26 cellular contexts compared by ENCODE assay signal in genomic region chr19:19654441-19654840, GRCh38. TPM values are rescaled to one million over a fixed set of nuclear protein-coding genes. Genes with fewer than 3 reads are reported as not detected.
"Had no signal": no experiment of that assay in that cellular context is flagged by ENCODE, and none has a peak within 500 bp of the region (broad histone marks: within the 10 kb centered on the region; RNA-seq: fewer than 3 reads in every experiment).

No MANE protein-coding gene starts in this region.

- H3K9me3 ChIP-seq: adrenal gland, ascending aorta, gastroesophageal sphincter, psoas muscle, testis, transverse colon had no signal

- H3K4me1 Mint-ChIP-seq: activated CD4-positive, alpha-beta T cell treated with anti-CD3 and anti-CD28 coated beads for 36 hours; mesothelial cell of epicardium; nephron progenitor cell had no signal

- H3K4me1 ChIP-seq: adrenal gland, ascending aorta, gastroesophageal sphincter, parathyroid adenoma, psoas muscle, testis, transverse colon had no signal

- H3K4me3 ChIP-seq: adrenal gland, ascending aorta, coronary artery, dorsolateral prefrontal cortex, gastroesophageal sphincter, psoas muscle, testis, transverse colon had no signal

- H3K9ac ChIP-seq: parathyroid adenoma had no signal

- H3K27me3 Mint-ChIP-seq: activated CD4-positive, alpha-beta T cell treated with anti-CD3 and anti-CD28 coated beads for 36 hours; activated CD8-positive, alpha-beta memory T cell treated with anti-CD3 and anti-CD28 coated beads, Interleukin-2, amount 10 ng/mL, durations not matched to agents 7 days and 5 days; activated naive CD8-positive, alpha-beta T cell treated with anti-CD3 and anti-CD28 coated beads for 36 hours; brain; effector memory CD8-positive, alpha-beta T cell; naive B cell had no signal

- H3K27ac ChIP-seq: adrenal gland, ascending aorta, coronary artery, dorsolateral prefrontal cortex, gastroesophageal sphincter, parathyroid adenoma, psoas muscle, testis, transverse colon had no signal

- H2AFZ ChIP-seq: parathyroid adenoma had no signal

- H3K9me3 Mint-ChIP-seq: activated naive CD8-positive, alpha-beta T cell treated with anti-CD3 and anti-CD28 coated beads for 36 hours; activated T-cell treated with anti-CD3 and anti-CD28 coated beads, Interleukin-2, amount 50 U/mL, for 72 hours; brain; effector memory CD8-positive, alpha-beta T cell; immature natural killer cell; mesothelial cell of epicardium; naive B cell; nephron progenitor cell had no signal

- H3K4me3 Mint-ChIP-seq: activated CD4-positive, alpha-beta T cell treated with anti-CD3 and anti-CD28 coated beads for 36 hours; activated CD8-positive, alpha-beta memory T cell treated with anti-CD3 and anti-CD28 coated beads, Interleukin-2, amount 10 ng/mL, durations not matched to agents 7 days and 5 days; activated CD8-positive, alpha-beta T cell treated with anti-CD3 and anti-CD28 coated beads, Interleukin-2, amount 10 ng/mL, durations not matched to agents 7 days and 5 days; activated naive CD8-positive, alpha-beta T cell treated with anti-CD3 and anti-CD28 coated beads for 36 hours; activated T-cell treated with anti-CD3 and anti-CD28 coated beads, Interleukin-2, amount 50 U/mL, for 72 hours; brain; effector memory CD8-positive, alpha-beta T cell; immature natural killer cell; mesothelial cell of epicardium; naive B cell; nephron progenitor cell had no signal

- DNase-seq: activated CD4-positive, alpha-beta T cell treated with anti-CD3 and anti-CD28 coated beads for 36 hours; activated CD4-positive, CD25-positive, alpha-beta regulatory T cell; activated CD8-positive, alpha-beta memory T cell treated with anti-CD3 and anti-CD28 coated beads, Interleukin-2, amount 10 ng/mL, durations not matched to agents 7 days and 5 days; activated CD8-positive, alpha-beta T cell treated with anti-CD3 and anti-CD28 coated beads, Interleukin-2, amount 10 ng/mL, durations not matched to agents 7 days and 5 days; activated naive CD4-positive, alpha-beta T cell treated with Interleukin-2 at 50 U/mL for 16 hours; activated naive CD8-positive, alpha-beta T cell treated with anti-CD3 and anti-CD28 coated beads for 36 hours; activated T-cell treated with anti-CD3 and anti-CD28 coated beads, Interleukin-2, amount 50 U/mL, for 72 hours; dorsolateral prefrontal cortex; effector memory CD8-positive, alpha-beta T cell; hypothalamus; immature natural killer cell; naive B cell; nephron progenitor cell; stimulated activated CD4-positive, alpha-beta T cell treated with anti-CD3 and anti-CD28 coated beads, Interleukin-2, amount 100 ng/mL, for 48 hours; stimulated activated naive CD8-positive, alpha-beta T cell treated with anti-CD3 and anti-CD28 coated beads, Interleukin-15, Interleukin-2, amounts not matched to agents 100 U/mL and 50 U/mL, for 24 hours; testis; transverse colon had no signal

- H3K27me3 ChIP-seq: adrenal gland, ascending aorta, dorsolateral prefrontal cortex, gastroesophageal sphincter, testis, transverse colon had no signal

- ATAC-seq: activated CD4-positive, alpha-beta T cell treated with anti-CD3 and anti-CD28 coated beads for 36 hours; activated CD8-positive, alpha-beta memory T cell treated with anti-CD3 and anti-CD28 coated beads, Interleukin-2, amount 10 ng/mL, durations not matched to agents 7 days and 5 days; activated CD8-positive, alpha-beta T cell treated with anti-CD3 and anti-CD28 coated beads, Interleukin-2, amount 10 ng/mL, durations not matched to agents 7 days and 5 days; activated T-cell treated with anti-CD3 and anti-CD28 coated beads, Interleukin-2, amount 50 U/mL, for 72 hours; effector memory CD8-positive, alpha-beta T cell; gastroesophageal sphincter; psoas muscle; stimulated activated naive CD8-positive, alpha-beta T cell treated with anti-CD3 and anti-CD28 coated beads, Interleukin-15, Interleukin-2, amounts not matched to agents 100 U/mL and 50 U/mL, for 24 hours had no signal

- H3K27ac Mint-ChIP-seq: activated CD4-positive, alpha-beta T cell treated with anti-CD3 and anti-CD28 coated beads for 36 hours; activated CD8-positive, alpha-beta memory T cell treated with anti-CD3 and anti-CD28 coated beads, Interleukin-2, amount 10 ng/mL, durations not matched to agents 7 days and 5 days; activated naive CD8-positive, alpha-beta T cell treated with anti-CD3 and anti-CD28 coated beads for 36 hours; activated T-cell treated with anti-CD3 and anti-CD28 coated beads, Interleukin-2, amount 50 U/mL, for 72 hours; brain; mesothelial cell of epicardium; nephron progenitor cell had no signal

RNA-seq across cellular contexts. Expression of gene PBX4, which starts 36.0 kb away (rescaled TPM):
- total RNA-seq: ascending aorta, cardiac septum had no signal
